25 cellular contexts compared by ENCODE assay signal in genomic region chr2:120968307-120969015, GRCh38.
"Had no signal": no experiment of that assay in that cellular context is flagged by ENCODE, and none has a peak within 500 bp of the region (broad histone marks: within the 10 kb centered on the region; RNA-seq: fewer than 3 reads in every experiment).

No MANE protein-coding gene starts in this region.

- H3K27ac ChIP-seq: coronary artery, dorsolateral prefrontal cortex, esophagus muscularis mucosa, foreskin keratinocyte, gastroesophageal sphincter, heart left ventricle, hepatocyte, left ventricle myocardium inferior, lower lobe of right lung had no signal

- H2AFZ ChIP-seq: hepatocyte had no signal

- FAIRE-seq: colon, endothelial cell of umbilical vein, frontal cortex, kidney had no signal

- DNase-seq: dermis blood vessel endothelial cell; dorsolateral prefrontal cortex; effector CD4-positive, alpha-beta T cell; effector memory CD4-positive, alpha-beta T cell; foreskin keratinocyte; heart left ventricle; hypothalamus; immature natural killer cell; islet precursor cell; kidney; kidney glomerular epithelial cell; left colon; left ventricle myocardium inferior; lower lobe of right lung; mesenchymal stem cell; mucosa of descending colon; naive B cell had no signal

- H3K4me2 ChIP-seq: hepatocyte had no signal

- H3K36me3 ChIP-seq: left ventricle myocardium inferior had no signal

- H3K9me3 ChIP-seq: esophagus muscularis mucosa, gastroesophageal sphincter, heart left ventricle, left ventricle myocardium inferior, lower lobe of right lung, mucosa of descending colon had no signal

- ATAC-seq: foreskin keratinocyte, gastroesophageal sphincter, heart left ventricle, left colon, left lobe of liver, lower lobe of right lung, mucosa of descending colon had no signal

- H3K79me2 ChIP-seq: hepatocyte had no signal

- H3K27me3 ChIP-seq: esophagus muscularis mucosa, gastroesophageal sphincter, heart left ventricle, hepatocyte had no signal

- H3K4me1 ChIP-seq: esophagus muscularis mucosa, foreskin keratinocyte, gastroesophageal sphincter, heart left ventricle, left ventricle myocardium inferior, lower lobe of right lung had no signal

- H3K4me3 ChIP-seq: coronary artery, dorsolateral prefrontal cortex, esophagus muscularis mucosa, gastroesophageal sphincter, heart left ventricle, hepatocyte, left ventricle myocardium inferior, lower lobe of right lung, mucosa of descending colon had no signal
